Comparison of ENCODE assay signal across 8 cellular contexts in genomic region chr2:88691339-88692183, GRCh38. TPM values are rescaled to one million over a fixed set of nuclear protein-coding genes. Genes with fewer than 3 reads are reported as not detected.
A peak's percentile ranks its signal among the peaks of the same experiment; 100 is the strongest.
DNase-seq lines count a peak whose midpoint lies in the region; ATAC-seq and TF ChIP-seq lines count a peak whose summit lies in the region.

RPIA (plus strand) TSS chr2:88691673; CDS start chr2:88691699, 26 bp downstream.

- intact Hi-C loops in colonic mucosa (cut with DNase I) (no loop called here), left colon (cut with DNase I, micrococcal nuclease) (no loop called here)

- peak within 1 kb of the TSS; percentile 63 for H3K27ac ChIP-seq in colonic mucosa

- H3K27me3 ChIP-seq in colonic mucosa: no peaks in the 10 kb centered on the region

- peak within 1 kb of the TSS; percentile 75 to 89 for H3K9ac ChIP-seq in colonic mucosa (ENCODE audit: low read depth in 2 of 2, low read length in 2 of 2)

- peak within 1 kb of the TSS; percentile 89 for H3K4me3 ChIP-seq in colonic mucosa

- H3K36me3 ChIP-seq in colonic mucosa: no peaks in the 10 kb centered on the region

- ATAC-seq in GM19324 (IDR thresholded peaks at IDR 0.05; ENCODE audit: low FRiP score, unreplicated experiment) (peak; percentile 99), HG03469 (IDR thresholded peaks at IDR 0.05; ENCODE audit: unreplicated experiment) (peak; percentile 96), left colon (peak; percentile 96)

- no peaks in the 10 kb centered on the region for H3K4me1 ChIP-seq in colonic mucosa

- TF ChIP-seq CTCF in colonic mucosa (IDR thresholded peaks at IDR 0.05): peak; percentile 68

- no peaks in the 10 kb centered on the region for H3K9me3 ChIP-seq in colonic mucosa

- DNase-seq in C1 segment of cervical spinal cord (lab: John Stamatoyannopoulos, UW): peak; percentile 81 to 98 (median 95)
- DNase-seq in NCI-H526 (lab: John Stamatoyannopoulos, UW): peak; percentile 96 to 99
- DNase-seq in activated CD4-positive, alpha-beta T cell treated with anti-CD3 and anti-CD28 coated beads for 48 hours: peak; percentile 99
- DNase-seq in colonic mucosa: peak; percentile 99
- peak; percentile 100 for DNase-seq in left colon
- peak; percentile 99 for DNase-seq in stimulated activated CD4-positive, alpha-beta T cell treated with anti-CD3 and anti-CD28 coated beads, Interleukin-1b, Interleukin-23, amount 100 ng/mL, for 48 hours

RNA-seq across cellular contexts. Expression of gene RPIA, which starts in this region (rescaled TPM):
- total RNA-seq in colonic mucosa (10 to 100 TPM; 26.1 to 39.5 TPM), left colon (10 to 100 TPM; 20.1 to 28.5 TPM)

Comparison
In these comparisons a context has a peak if more than half of its experiments do, and no peak if none do; other contexts are left out.
1. Peak in every context shown above with its lines: DNase-seq, ATAC-seq, H3K4me3 ChIP-seq and H3K27ac ChIP-seq.